20 cellular contexts compared by ENCODE assay signal in the genomic region with DNA sequence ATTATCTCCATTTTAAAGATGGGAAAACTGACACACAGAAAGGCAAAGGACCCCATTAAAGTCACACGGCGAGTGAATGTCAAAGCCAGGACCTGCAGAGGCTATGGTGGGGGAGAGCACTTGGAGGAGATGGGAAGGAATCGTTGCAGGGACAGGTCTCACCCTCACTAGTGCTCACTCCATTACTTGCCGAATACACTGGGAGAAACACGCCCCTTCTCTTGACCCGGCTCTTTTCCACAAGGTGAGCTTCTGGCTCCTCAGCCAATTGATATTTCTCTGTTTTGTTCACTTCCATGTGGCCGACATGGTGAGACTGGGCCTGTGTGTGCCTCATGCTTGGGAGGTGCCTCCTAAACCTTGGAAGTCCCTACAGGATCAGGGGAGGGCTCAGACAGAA.
"Had no signal": no experiment of that assay in that cellular context is flagged by ENCODE, and none has a peak within 500 bp of the region (broad histone marks: within the 10 kb centered on the region; RNA-seq: fewer than 3 reads in every experiment).

No MANE protein-coding gene starts in this region.

- H3K4me3 Mint-ChIP-seq: IgD-negative memory B cell had no signal

- FAIRE-seq: K562, RCC 7860 had no signal

- H3K27ac ChIP-seq: HL-60, KMS-11 had no signal

- H3K4me3 ChIP-seq: K562 had no signal

- H3K9ac ChIP-seq: KMS-11, SK-N-SH had no signal

- H3K27ac Mint-ChIP-seq: IgD-negative memory B cell had no signal

- DNase-seq: Kasumi-1, MM.1S, NCI-H1694, NCI-H187 treated with DMSO at 0.1 percent for 48 hours, NCI-H2029 treated with DMSO at 0.1 percent for 48 hours, NCI-H2107, NCI-H2171, NCI-H226, NCI-H446, NCI-H510A, NCI-H774, Right ventricle myocardium superior, RPMI8226, SIG-M5, SK-N-SH had no signal

- H3K9me3 ChIP-seq: SK-N-SH had no signal

- H3K36me3 Mint-ChIP-seq: IgD-negative memory B cell had no signal

- ATAC-seq: K562 had no signal
